13 cellular contexts compared by ENCODE assay signal in genomic region chr4:140250989-140251552, GRCh38.
DNase-seq lines count a peak whose midpoint lies in the region; ATAC-seq and TF ChIP-seq lines count a peak whose summit lies in the region.
"Had no signal": no experiment of that assay in that cellular context is flagged by ENCODE, and none has a peak within 500 bp of the region (broad histone marks: within the 10 kb centered on the region; RNA-seq: fewer than 3 reads in every experiment).

No MANE protein-coding gene starts in this region.

- POLR2A ChIA-PET in PC-9 (lab: Charles Lee; ENCODE audit: unreplicated experiment): no interaction called here

- H3K27ac ChIP-seq in PC-9 (peak overlapping the region; percentile 73), hepatocyte (peak overlapping the region; percentile 98), thyroid gland (peak overlapping the region in 2 of 3 donors; percentile 10 to 97)

- CTCF ChIA-PET in activated naive CD4-positive, alpha-beta T cell treated with anti-CD3 and anti-CD28 coated beads for 36 hours (lab: Charles Lee): interaction anchor here (1.6 to 5.1 kb wide), 3 partner anchors 8 to 238 kb away, joined by 5 to 53 read pairs (median 37); no protein-coding TSS in a partner anchor
- CTCF ChIA-PET in activated naive CD4-positive, alpha-beta T cell treated with anti-CD3 and anti-CD28 coated beads, Interleukin-2, amount 10 ng/mL, durations not matched to agents 7 days and 5 days (lab: Charles Lee): interaction anchor here (1.2 to 2.2 kb wide), 3 partner anchors 8 to 239 kb away, joined by 7 to 12 read pairs (median 11); no protein-coding TSS in a partner anchor
- CTCF ChIA-PET in PC-9 (lab: Charles Lee): no interaction called here

- 89% methylated on average over 4 of the region's 4 CpGs for WGBS in hepatocyte (ENCODE audit: low lambda C conversion rate, missing lambda C conversion rate)
- 87 to 96% methylated on average over 4 of the region's 4 CpGs for WGBS in thyroid gland, 2 donors

- no peak overlapping the region for H3K27ac Mint-ChIP-seq in activated naive CD4-positive, alpha-beta T cell treated with anti-CD3 and anti-CD28 coated beads for 36 hours
- H3K27ac Mint-ChIP-seq in activated naive CD4-positive, alpha-beta T cell treated with anti-CD3 and anti-CD28 coated beads, Interleukin-2, amount 10 ng/mL, durations not matched to agents 7 days and 5 days: no peak overlapping the region
- H3K27ac Mint-ChIP-seq: CD8-positive, alpha-beta memory T cell had no signal

- TF ChIP-seq CTCF in PC-9 (conservative IDR thresholded peaks at IDR 0.05) (no peak), hepatocyte (IDR thresholded peaks at IDR 0.05; ENCODE audit: poor library complexity) (no peak), thyroid gland (IDR thresholded peaks at IDR 0.05) (no peak)

- H3K4me3 ChIP-seq in PC-9: no peak overlapping the region
- H3K4me3 ChIP-seq in hepatocyte: no peak overlapping the region
- H3K4me3 ChIP-seq in thyroid gland (replicated peaks in 1 of 3): no peak overlapping the region
- H3K4me3 ChIP-seq: skin epidermis had no signal

- intact Hi-C loops in activated naive CD4-positive, alpha-beta T cell treated with anti-CD3 and anti-CD28 coated beads for 36 hours (cut with micrococcal nuclease): loop anchor here (5.0 kb wide), 1 partner anchor 694 kb away; the partner anchor contains the start of gene SETD7
- intact Hi-C loops in PC-9 (cut with micrococcal nuclease; ENCODE audit: unreplicated experiment) (loop anchor here (5.0 to 10.0 kb wide), 3 partner anchors 509 to 604 kb away; no protein-coding TSS in a partner anchor), thyroid gland (cut with DNase I) (loop anchor here (5.0 kb wide), 2 partner anchors 199 to 239 kb away; no protein-coding TSS in a partner anchor)

- H2AFZ ChIP-seq in PC-9: no peak overlapping the region
- H2AFZ ChIP-seq in hepatocyte: no peak overlapping the region

- TF ChIP-seq POLR2A in thyroid gland (IDR thresholded peaks at IDR 0.05): no peak

- H3K27me3 Mint-ChIP-seq in activated naive CD4-positive, alpha-beta T cell treated with anti-CD3 and anti-CD28 coated beads for 36 hours (ENCODE audit: low read depth): peaks cover 6% of the 10 kb centered on the region
- peaks cover 35% of the 10 kb centered on the region for H3K27me3 Mint-ChIP-seq in activated naive CD4-positive, alpha-beta T cell treated with anti-CD3 and anti-CD28 coated beads, Interleukin-2, amount 10 ng/mL, durations not matched to agents 7 days and 5 days

- peaks cover 11% of the 10 kb centered on the region for H3K4me1 Mint-ChIP-seq in activated naive CD4-positive, alpha-beta T cell treated with anti-CD3 and anti-CD28 coated beads for 36 hours (ENCODE audit: low read depth)
- peaks cover 17% of the 10 kb centered on the region for H3K4me1 Mint-ChIP-seq in activated naive CD4-positive, alpha-beta T cell treated with anti-CD3 and anti-CD28 coated beads, Interleukin-2, amount 10 ng/mL, durations not matched to agents 7 days and 5 days

- no peak overlapping the region for H3K4me3 Mint-ChIP-seq in activated naive CD4-positive, alpha-beta T cell treated with anti-CD3 and anti-CD28 coated beads for 36 hours
- no peak overlapping the region for H3K4me3 Mint-ChIP-seq in activated naive CD4-positive, alpha-beta T cell treated with anti-CD3 and anti-CD28 coated beads, Interleukin-2, amount 10 ng/mL, durations not matched to agents 7 days and 5 days

- no peaks in the 10 kb centered on the region for H3K27me3 ChIP-seq in PC-9 (ENCODE audit: insufficient read depth, low read depth)
- no peaks in the 10 kb centered on the region for H3K27me3 ChIP-seq in hepatocyte
- H3K27me3 ChIP-seq in thyroid gland: no peaks in the 10 kb centered on the region

- H3K4me1 ChIP-seq in PC-9 (replicated peaks; ENCODE audit: insufficient read depth) (peaks cover 50% of the 10 kb centered on the region), hepatocyte (ENCODE audit: insufficient read depth) (peaks cover 35% of the 10 kb centered on the region), thyroid gland (peaks cover 10 to 17% of the 10 kb centered on the region in 2 donors)

- no peaks in the 10 kb centered on the region for H3K36me3 Mint-ChIP-seq in activated naive CD4-positive, alpha-beta T cell treated with anti-CD3 and anti-CD28 coated beads for 36 hours (ENCODE audit: low read depth)
- no peaks in the 10 kb centered on the region for H3K36me3 Mint-ChIP-seq in activated naive CD4-positive, alpha-beta T cell treated with anti-CD3 and anti-CD28 coated beads, Interleukin-2, amount 10 ng/mL, durations not matched to agents 7 days and 5 days
- H3K36me3 Mint-ChIP-seq: activated naive CD4-positive, alpha-beta T cell treated with anti-CD3 and anti-CD28 coated beads, Interleukin-2, amount 50 U/mL, for 24 hours; CD8-positive, alpha-beta memory T cell had no signal

- no TSS peak for BruUV-seq in PC-9 (replicated peaks; lab: Mats Ljungman, UMichigan)

- H3K79me2 ChIP-seq in PC-9 (ENCODE audit: low read depth) (no peaks in the 10 kb centered on the region), hepatocyte (no peaks in the 10 kb centered on the region)

- H4K20me1 ChIP-seq in PC-9 (ENCODE audit: insufficient read depth) (no peaks in the 10 kb centered on the region), hepatocyte (ENCODE audit: insufficient read depth, poor library complexity, severe bottlenecking) (no peaks in the 10 kb centered on the region)

- ATAC-seq in GM21717 (IDR thresholded peaks at IDR 0.05; ENCODE audit: unreplicated experiment): no peak
- no peak for ATAC-seq in HG03108 (IDR thresholded peaks at IDR 0.05; ENCODE audit: unreplicated experiment)
- no peak for ATAC-seq in GM19463 (IDR thresholded peaks at IDR 0.05; ENCODE audit: unreplicated experiment)

- no peaks in the 10 kb centered on the region for H3K9me3 Mint-ChIP-seq in activated naive CD4-positive, alpha-beta T cell treated with anti-CD3 and anti-CD28 coated beads for 36 hours
- no peaks in the 10 kb centered on the region for H3K9me3 Mint-ChIP-seq in activated naive CD4-positive, alpha-beta T cell treated with anti-CD3 and anti-CD28 coated beads, Interleukin-2, amount 10 ng/mL, durations not matched to agents 7 days and 5 days
- H3K9me3 Mint-ChIP-seq: activated naive CD4-positive, alpha-beta T cell treated with anti-CD3 and anti-CD28 coated beads, Interleukin-2, amount 50 U/mL, for 24 hours; CD8-positive, alpha-beta memory T cell had no signal

- no peaks in the 10 kb centered on the region for H3K9me3 ChIP-seq in PC-9 (ENCODE audit: insufficient read depth, low read depth)
- no peaks in the 10 kb centered on the region for H3K9me3 ChIP-seq in hepatocyte (ENCODE audit: low read depth)
- no peaks in the 10 kb centered on the region for H3K9me3 ChIP-seq in thyroid gland

- H3K36me3 ChIP-seq in PC-9 (ENCODE audit: low read depth) (no peaks in the 10 kb centered on the region), hepatocyte (replicated peaks; ENCODE audit: insufficient read depth, low read depth) (no peaks in the 10 kb centered on the region), thyroid gland (no peaks in the 10 kb centered on the region)

- peak overlapping the region; percentile 21; the same call in 1 of the 2 replicates for H3K4me2 ChIP-seq in PC-9
- H3K4me2 ChIP-seq in hepatocyte: no peak overlapping the region

- peak; percentile 15 for DNase-seq in activated naive CD4-positive, alpha-beta T cell treated with anti-CD3 and anti-CD28 coated beads for 36 hours
- DNase-seq in activated naive CD4-positive, alpha-beta T cell treated with anti-CD3 and anti-CD28 coated beads, Interleukin-2, amount 10 ng/mL, durations not matched to agents 7 days and 5 days: no peak
- DNase-seq in PC-9 (peak in 1 of 2 experiments; percentile 38), hepatocyte (ENCODE audit: low spot score) (peak; percentile 16), thyroid gland (peak in 1 of 2 donors; percentile 9)
- DNase-seq: activated CD4-positive, alpha-beta T cell treated with anti-CD3 and anti-CD28 coated beads, Interleukin-2, amount 50 U/mL, for 1 hour; CD8-positive, alpha-beta memory T cell; NCI-H146 had no signal

- H3K9me2 ChIP-seq in PC-9 (ENCODE audit: insufficient read depth) (no peaks in the 10 kb centered on the region), hepatocyte (replicated peaks; ENCODE audit: insufficient read depth) (no peaks in the 10 kb centered on the region)

- peaks cover 7% of the 10 kb centered on the region; the same call in 1 of the 2 replicates for H3F3A ChIP-seq in PC-9 (ENCODE audit: insufficient read depth, low read depth)
